21 cellular contexts compared by ENCODE assay signal in the genomic region with DNA sequence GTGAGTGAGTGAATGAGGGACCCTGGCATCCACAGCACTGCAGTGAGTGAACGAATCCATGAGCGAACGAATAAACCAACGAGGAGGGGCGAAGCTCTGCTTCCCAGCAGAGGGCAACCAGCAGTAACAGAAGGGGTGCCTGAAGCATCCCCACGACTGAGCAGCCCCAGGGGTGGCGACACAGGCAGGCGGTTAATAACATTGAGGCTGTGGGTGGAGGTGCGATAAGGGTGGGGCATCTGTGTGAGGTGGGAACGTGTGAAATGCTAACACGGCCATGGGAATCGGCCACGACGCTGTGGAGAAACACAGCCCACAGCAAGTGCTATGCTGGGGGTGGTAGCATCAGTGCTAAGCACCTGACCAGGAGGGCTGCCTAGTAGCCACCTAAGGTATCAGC.
"Had no signal": no experiment of that assay in that cellular context is flagged by ENCODE, and none has a peak within 500 bp of the region (broad histone marks: within the 10 kb centered on the region; RNA-seq: fewer than 3 reads in every experiment).

No MANE protein-coding gene starts in this region.

- H3K4me3 Mint-ChIP-seq: endodermal cell had no signal

- H3K4me1 Mint-ChIP-seq: endodermal cell had no signal

- DNase-seq: cerebellar nuclear complex; colonic mucosa; dermis blood vessel endothelial cell; endodermal cell; foreskin melanocyte; heart left ventricle; hypothalamus; islet precursor cell; left ventricle myocardium inferior; mesenchymal stem cell; midbrain; psoas muscle; retina; right lobe of liver; spleen; stimulated activated CD4-positive, alpha-beta T cell treated with anti-CD3 and anti-CD28 coated beads, Interleukin-15, amount 100 ng/mL, for 24 hours; stimulated activated CD4-positive, alpha-beta T cell treated with anti-CD3 and anti-CD28 coated beads, Interleukin-1b, Interleukin-23, amount 100 ng/mL, for 48 hours; stimulated activated CD4-positive, alpha-beta T cell treated with anti-CD3 and anti-CD28 coated beads, Interleukin-4, amount 100 ng/mL, for 4 hours; stimulated activated naive CD4-positive, alpha-beta T cell; trophoblast cell had no signal

- FAIRE-seq: urothelium cell line had no signal

- ATAC-seq: heart left ventricle, psoas muscle had no signal

- H3K27ac Mint-ChIP-seq: endodermal cell had no signal
